ENCODE assay signal across 1 cellular context in the genomic region with DNA sequence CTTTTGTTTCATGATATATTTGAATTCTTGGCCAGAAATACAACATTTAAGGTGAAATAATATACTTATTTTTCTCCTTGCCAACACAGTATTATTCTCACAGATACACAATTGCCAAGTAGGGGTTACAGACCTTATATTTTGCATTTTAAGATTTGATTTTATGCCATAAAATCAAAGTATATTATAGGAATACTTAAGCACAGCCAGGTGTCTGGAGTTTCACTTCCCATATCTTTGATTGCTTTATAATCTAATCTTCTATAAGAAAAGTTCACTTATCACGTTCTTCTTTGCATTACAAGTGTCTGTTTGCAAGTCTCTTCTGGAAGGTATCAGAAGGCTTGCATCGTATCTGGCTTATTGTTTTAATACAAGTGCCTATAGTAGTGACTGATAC.
TF ChIP-seq lines count a peak whose summit lies in the region.

No MANE protein-coding gene starts in this region.

TF ChIP-seq in SK-N-SH treated with all-trans-retinoic acid at 6 μM for 48 hours, 23 proteins besides CTCF, POLR2A, EP300 and RAD21 (continued from another document):
- no peak for TF ChIP-seq ZFP30 (CRISPR knock-in tag; IDR thresholded peaks at IDR 0.05)
- no peak for TF ChIP-seq GLIS3 (CRISPR knock-in tag; IDR thresholded peaks at IDR 0.05)
- TF ChIP-seq PPARA (CRISPR knock-in tag; IDR thresholded peaks at IDR 0.05; ENCODE audit: borderline replicate concordance), result no peak
- TF ChIP-seq ZC3H10 (CRISPR knock-in tag; IDR thresholded peaks at IDR 0.05), result no peak
- no peak for TF ChIP-seq ISL1 (CRISPR knock-in tag; IDR thresholded peaks at IDR 0.05)
- TF ChIP-seq ZNF70 (CRISPR knock-in tag; IDR thresholded peaks at IDR 0.05), result no peak
- TF ChIP-seq, protein P1, sequence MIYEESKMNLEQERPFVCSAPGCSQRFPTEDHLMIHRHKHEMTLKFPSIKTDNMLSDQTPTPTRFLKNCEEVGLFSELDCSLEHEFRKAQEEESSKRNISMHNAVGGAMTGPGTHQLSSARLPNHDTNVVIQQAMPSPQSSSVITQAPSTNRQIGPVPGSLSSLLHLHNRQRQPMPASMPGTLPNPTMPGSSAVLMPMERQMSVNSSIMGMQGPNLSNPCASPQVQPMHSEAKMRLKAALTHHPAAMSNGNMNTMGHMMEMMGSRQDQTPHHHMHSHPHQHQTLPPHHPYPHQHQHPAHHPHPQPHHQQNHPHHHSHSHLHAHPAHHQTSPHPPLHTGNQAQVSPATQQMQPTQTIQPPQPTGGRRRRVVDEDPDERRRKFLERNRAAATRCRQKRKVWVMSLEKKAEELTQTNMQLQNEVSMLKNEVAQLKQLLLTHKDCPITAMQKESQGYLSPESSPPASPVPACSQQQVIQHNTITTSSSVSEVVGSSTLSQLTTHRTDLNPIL (CRISPR knock-in tag; IDR thresholded peaks at IDR 0.05; ENCODE audit: low read depth), result no peak
- no peak for TF ChIP-seq ZNF8 (CRISPR knock-in tag; IDR thresholded peaks at IDR 0.05)
- no peak for TF ChIP-seq TOX (CRISPR knock-in tag; IDR thresholded peaks at IDR 0.05; ENCODE audit: borderline replicate concordance)
